ENCODE assay signal across 9 cellular contexts in genomic region chr15:74726774-74727164, GRCh38. TPM values are rescaled to one million over a fixed set of nuclear protein-coding genes. Genes with fewer than 3 reads are reported as not detected.
A peak's percentile ranks its signal among the peaks of the same experiment; 100 is the strongest.
DNase-seq lines count a peak whose midpoint lies in the region; ATAC-seq, FAIRE-seq and TF ChIP-seq lines count a peak whose summit lies in the region.
"Had no signal": no experiment of that assay in that cellular context is flagged by ENCODE, and none has a peak within 500 bp of the region (broad histone marks: within the 10 kb centered on the region; RNA-seq: fewer than 3 reads in every experiment).

No MANE protein-coding gene starts in this region.

- ATAC-seq in esophagus mucosa: peak; percentile 10
- peak in 2 of 4 donors; percentile 1 to 4 for ATAC-seq in pancreas
- no peak for ATAC-seq in GM21529 (IDR thresholded peaks at IDR 0.05; ENCODE audit: unreplicated experiment)
- no peak for ATAC-seq in GM18519 (IDR thresholded peaks at IDR 0.05; ENCODE audit: low FRiP score, unreplicated experiment)

- BruUV-seq in Caco-2 (replicated peaks; lab: Mats Ljungman, UMichigan): TSS peak; percentile 79

- peak overlapping the region; percentile 96 for H3K27ac Mint-ChIP-seq in Caco-2 (ENCODE audit: unreplicated experiment)

- H3K27me3 ChIP-seq in Caco-2 (replicated peaks; ENCODE audit: control insufficient read depth, insufficient read depth, low read length): no peaks in the 10 kb centered on the region
- no peaks in the 10 kb centered on the region for H3K27me3 ChIP-seq in Peyer's patch
- no peaks in the 10 kb centered on the region for H3K27me3 ChIP-seq in pancreas
- H3K27me3 ChIP-seq in SJCRH30: peaks cover 6% of the 10 kb centered on the region; the same call in 1 of the 2 replicates

- CTCF ChIA-PET in Caco-2 (lab: Charles Lee): interaction anchor here (0.8 kb wide), 1 partner anchor 44 kb away, joined by 3 read pairs; no protein-coding TSS in a partner anchor

- H3K36me3 ChIP-seq in Caco-2 (ENCODE audit: control insufficient read depth, insufficient read depth, low read length) (no peaks in the 10 kb centered on the region), Peyer's patch (no peaks in the 10 kb centered on the region), pancreas (no peaks in the 10 kb centered on the region), SJCRH30 (no peaks in the 10 kb centered on the region)

- DNase-seq in Caco-2 (peak; percentile 26 to 54), Peyer's patch (no peak), pancreas (no peak), NCI-H2081 treated with DMSO at 0.1 percent for 48 hours (lab: John Stamatoyannopoulos, UW) (no peak), SJCRH30 (no peak)

- 24 to 25% methylated on average over 21 to 24 of the region's 24 CpGs for WGBS in pancreas, 2 donors

- intact Hi-C loops in Caco-2 (cut with micrococcal nuclease; ENCODE audit: unreplicated experiment) (loop anchor here (1.0 to 2.0 kb wide), 3 partner anchors 42 to 91 kb away; no protein-coding TSS in a partner anchor), pancreas (cut with DNase I) (no loop called here)

- H3K4me3 ChIP-seq in Caco-2 (ENCODE audit: low read depth, low read length) (peak overlapping the region; percentile 69), Peyer's patch (peak overlapping the region; percentile 41 to 63 (median 61)), pancreas (peak overlapping the region in 3 of 4 donors; percentile 45 to 69 (median 52)), SJCRH30 (no peak overlapping the region)

- peak overlapping the region; percentile 79 for H3K4me3 Mint-ChIP-seq in Caco-2 (ENCODE audit: unreplicated experiment)

- peaks cover 28% of the 10 kb centered on the region for H3K4me1 Mint-ChIP-seq in Caco-2 (ENCODE audit: low read depth, unreplicated experiment)

- TF ChIP-seq CTCF in Caco-2 (IDR thresholded peaks at IDR 0.05; ENCODE audit: insufficient read depth in 1 of 2, low read depth in 1 of 2, low read length in 1 of 2, severe bottlenecking in 1 of 2, unreplicated experiment in 1 of 2) (no peak), Peyer's patch (IDR thresholded peaks at IDR 0.05) (no peak), pancreas (IDR thresholded peaks at IDR 0.05) (no peak)

- H3K4me1 ChIP-seq in Caco-2 (peaks cover 47% of the 10 kb centered on the region), Peyer's patch (peaks cover 0 to 15% (median 11%) of the 10 kb centered on the region in 4 donors), pancreas (peaks cover 0 to 5% (median 0%) of the 10 kb centered on the region in 3 donors), SJCRH30 (no peaks in the 10 kb centered on the region)

- peak overlapping the region in 1 of 4 donors; percentile 25 for H3K27ac ChIP-seq in Peyer's patch
- H3K27ac ChIP-seq in pancreas: no peak overlapping the region
- H3K27ac ChIP-seq in SJCRH30: no peak overlapping the region

- no peaks in the 10 kb centered on the region for H3K9me3 ChIP-seq in Caco-2
- peaks cover 0 to 3% (median 0%) of the 10 kb centered on the region in 4 donors for H3K9me3 ChIP-seq in Peyer's patch
- no peaks in the 10 kb centered on the region for H3K9me3 ChIP-seq in pancreas
- no peaks in the 10 kb centered on the region for H3K9me3 ChIP-seq in SJCRH30 (replicated peaks)

- no peak for FAIRE-seq in pancreas (lab: Jason Lieb, UNC)
- FAIRE-seq: TTC549 had no signal

- no peaks in the 10 kb centered on the region for H3K27me3 Mint-ChIP-seq in Caco-2 (ENCODE audit: insufficient read depth, unreplicated experiment)

- H3K36me3 Mint-ChIP-seq in Caco-2 (ENCODE audit: insufficient read depth, unreplicated experiment): peaks cover 33% of the 10 kb centered on the region

- POLR2A ChIA-PET in Caco-2 (lab: Charles Lee): no interaction called here

- no peak for TF ChIP-seq POLR2A in Peyer's patch (IDR thresholded peaks at IDR 0.05)

- H3K9me3 Mint-ChIP-seq in Caco-2 (ENCODE audit: unreplicated experiment): no peaks in the 10 kb centered on the region

RNA-seq across cellular contexts. Expression of gene CYP1A1, which starts 1.4 kb away (rescaled TPM):
- 55.5 and 73.8 TPM in 2 replicates for total RNA-seq in Caco-2 (2022)
- 1 to 10 TPM in 1 of 4 donors, under 1 TPM in 1, not detected in 2; 0.70 to 3.3 TPM for total RNA-seq in Peyer's patch
- total RNA-seq in esophagus mucosa: not detected
- under 1 TPM in 3 of 6 donors, not detected in 3; 0.12 to 0.28 (median 0.14) TPM for total RNA-seq in pancreas
- 1 to 10 TPM in 1 of 2 donors, under 1 TPM in 1; 0.19 to 1.1 TPM for polyA plus RNA-seq in pancreas
- not detected in 2 replicates for total RNA-seq in SJCRH30 (2014; rRNA removed; shearing (Covaris generic))

RNA-seq across cellular contexts. Expression of gene CYP1A2, which starts 21.9 kb away (rescaled TPM):
- not detected in 2 replicates for total RNA-seq in Caco-2 (2022)
- not detected for total RNA-seq in Peyer's patch
- not detected for total RNA-seq in esophagus mucosa
- under 1 TPM in 1 of 6 donors, not detected in 5; 0.06 TPM for total RNA-seq in pancreas
- polyA plus RNA-seq in pancreas: not detected
- not detected in 2 replicates for total RNA-seq in SJCRH30 (2014; rRNA removed; shearing (Covaris generic))

RNA-seq across cellular contexts. Expression of gene EDC3, which starts 30.9 kb away (rescaled TPM):
- total RNA-seq in Caco-2 (2022) (50.9 and 62.0 TPM in 2 replicates), Peyer's patch (10 to 100 TPM; 23.5 to 43.7 (median 32.2) TPM), esophagus mucosa (21.3 TPM), pancreas (10 to 100 TPM in 4 of 6 donors, 1 to 10 TPM in 2; 7.6 to 19.5 (median 11.5) TPM)
- polyA plus RNA-seq in pancreas: 10 to 100 TPM in 1 of 2 donors, 1 to 10 TPM in 1; 9.7 to 12.3 TPM
- total RNA-seq in SJCRH30 (2014; rRNA removed; shearing (Covaris generic)): 19.7 and 21.6 TPM in 2 replicates

RNA-seq across cellular contexts. Expression of gene CSK, which starts 55.1 kb away (rescaled TPM):
- 62.7 and 62.8 TPM in 2 replicates for total RNA-seq in Caco-2 (2022)
- 100 to 1,000 TPM in 1 of 4 donors, 10 to 100 TPM in 3; 53.8 to 122 (median 66.2) TPM for total RNA-seq in Peyer's patch
- 77.1 TPM for total RNA-seq in esophagus mucosa
- 10 to 100 TPM in 5 of 6 donors, 1 to 10 TPM in 1; 8.5 to 35.1 (median 14.1) TPM for total RNA-seq in pancreas
- polyA plus RNA-seq in pancreas: 10 to 100 TPM; 18.1 to 22.3 TPM
- 23.2 and 24.0 TPM in 2 replicates for total RNA-seq in SJCRH30 (2014; rRNA removed; shearing (Covaris generic))

Comparison
In these comparisons a context has a peak if more than half of its experiments do, and no peak if none do; other contexts are left out.
1. DNase-seq: peak in Caco-2 (2 of 2); none in Peyer's patch (0 of 3), pancreas (0 of 6), NCI-H2081 treated with DMSO at 0.1 percent for 48 hours (single experiment) and SJCRH30 (0 of 2).
2. RNA of gene CYP1A1, which starts 1.4 kb away (total RNA-seq): 55.5 to 73.8 TPM in Caco-2; 0.70 to 3.3 TPM in Peyer's patch, 0.12 to 0.28 TPM in pancreas, not detected in esophagus mucosa (single experiment) and not detected in SJCRH30; every median in the first group is over 10 times any median in the second.